Comparison of ENCODE assay signal across 15 cellular contexts in genomic region chr7:157817433-157817832, GRCh38.
DNase-seq lines count a peak whose midpoint lies in the region; ATAC-seq and TF ChIP-seq lines count a peak whose summit lies in the region.
"Had no signal": no experiment of that assay in that cellular context is flagged by ENCODE, and none has a peak within 500 bp of the region (broad histone marks: within the 10 kb centered on the region; RNA-seq: fewer than 3 reads in every experiment).

No MANE protein-coding gene starts in this region.

- H3K4me3 Mint-ChIP-seq in H9 (no peak overlapping the region), chondrocyte (ENCODE audit: unreplicated experiment) (no peak overlapping the region), natural killer cell (no peak overlapping the region)
- no peak overlapping the region for H3K4me3 Mint-ChIP-seq in activated CD4-positive, alpha-beta T cell treated with anti-CD3 and anti-CD28 coated beads, Interleukin-2, amount 10 ng/mL, durations not matched to agents 7 days and 5 days
- H3K4me3 Mint-ChIP-seq: CD8-positive, alpha-beta memory T cell had no signal

- no peak overlapping the region for H3K14ac ChIP-seq in H9 (ENCODE audit: insufficient read depth, low read length)

- no peaks in the 10 kb centered on the region for H3K79me2 ChIP-seq in H9 (ENCODE audit: insufficient read depth, low read length)

- TF ChIP-seq POLR2A in spleen (IDR thresholded peaks at IDR 0.05) = no peak

- no peak overlapping the region for H2BK5ac ChIP-seq in H9 (ENCODE audit: insufficient read length, low read length)

- H3K4me1 ChIP-seq in H9 (ENCODE audit: insufficient read depth, low read length) (no peaks in the 10 kb centered on the region; the same call in 1 of the 2 replicates), lower lobe of right lung (no peaks in the 10 kb centered on the region), spleen (no peaks in the 10 kb centered on the region)
- H3K4me1 ChIP-seq: BLaER1 had no signal

- H4K20me1 ChIP-seq in H9 (ENCODE audit: control insufficient read depth, insufficient read depth, insufficient read length) = no peaks in the 10 kb centered on the region
- H4K20me1 ChIP-seq: BLaER1 had no signal

- POLR2A ChIA-PET in activated CD4-positive, alpha-beta T cell treated with anti-CD3 and anti-CD28 coated beads, Interleukin-2, amount 10 ng/mL, durations not matched to agents 7 days and 5 days (lab: Charles Lee) = no interaction called here

- H3K23ac ChIP-seq in H9 (ENCODE audit: insufficient read length, low read depth, low read length) = no peak overlapping the region

- H2BK20ac ChIP-seq in H9 (ENCODE audit: low read depth, low read length, poor library complexity, severe bottlenecking) = no peak overlapping the region

- no peak overlapping the region for H3K4me2 ChIP-seq in H9 (ENCODE audit: insufficient read depth, insufficient read length, low read length)
- H3K4me2 ChIP-seq: BLaER1 had no signal

- no peak overlapping the region for H4K91ac ChIP-seq in H9 (ENCODE audit: insufficient read length, low read depth, low read length)

- H3K23me2 ChIP-seq in H9 (ENCODE audit: insufficient read length, low read depth, low read length, poor library complexity, severe bottlenecking) = no peaks in the 10 kb centered on the region

- H3K27me3 ChIP-seq in H9 (ENCODE audit: insufficient read depth, low read length) = no peaks in the 10 kb centered on the region; the same call in 1 of the 2 replicates
- H3K27me3 ChIP-seq in lower lobe of right lung (ENCODE audit: low read depth) = no peaks in the 10 kb centered on the region
- peaks cover 0 to 25% (median 0%) of the 10 kb centered on the region in 7 donors for H3K27me3 ChIP-seq in spleen (replicated peaks in 1 of 7)
- H3K27me3 ChIP-seq: BLaER1 had no signal

- H3K4ac ChIP-seq in H9 (ENCODE audit: low read depth, low read length) = no peak overlapping the region

- H3K9me3 Mint-ChIP-seq in H9 (peaks cover 0 to 2% of the 10 kb centered on the region in 2 experiments; a peak in 2 of 5 replicates), chondrocyte (ENCODE audit: low read depth) (no peaks in the 10 kb centered on the region), natural killer cell (no peaks in the 10 kb centered on the region)
- peaks cover 3% of the 10 kb centered on the region for H3K9me3 Mint-ChIP-seq in activated CD4-positive, alpha-beta T cell treated with anti-CD3 and anti-CD28 coated beads, Interleukin-2, amount 10 ng/mL, durations not matched to agents 7 days and 5 days
- H3K9me3 Mint-ChIP-seq: CD8-positive, alpha-beta memory T cell had no signal

- intact Hi-C loops in lower lobe of right lung (cut with DNase I) = no loop called here
- intact Hi-C loops in spleen (cut with DNase I; ENCODE audit: low total_unique reads) = no loop called here
- intact Hi-C loops in natural killer cell (cut with micrococcal nuclease) = no loop called here

- no peak overlapping the region for H3K18ac ChIP-seq in H9 (ENCODE audit: insufficient read length, low read depth, low read length)

- H3K36me3 Mint-ChIP-seq in H9 (ENCODE audit: insufficient read depth in 1 of 3, low read depth in 3 of 3) (no peaks in the 10 kb centered on the region; a peak in 1 of 7 replicates), chondrocyte (ENCODE audit: low read depth) (no peaks in the 10 kb centered on the region), natural killer cell (no peaks in the 10 kb centered on the region)
- no peaks in the 10 kb centered on the region for H3K36me3 Mint-ChIP-seq in activated CD4-positive, alpha-beta T cell treated with anti-CD3 and anti-CD28 coated beads, Interleukin-2, amount 10 ng/mL, durations not matched to agents 7 days and 5 days (ENCODE audit: low read depth)
- H3K36me3 Mint-ChIP-seq: CD8-positive, alpha-beta memory T cell had no signal

- no peak overlapping the region for H2AFZ ChIP-seq in H9 (ENCODE audit: low read length)

- no peak overlapping the region for H2BK15ac ChIP-seq in H9 (ENCODE audit: low read depth, low read length)

- H3K4me3 ChIP-seq in lower lobe of right lung = no peak overlapping the region
- no peak overlapping the region for H3K4me3 ChIP-seq in spleen
- H3K4me3 ChIP-seq: BLaER1 had no signal

- H2BK120ac ChIP-seq in H9 (ENCODE audit: low read depth, low read length, poor library complexity, severe bottlenecking) = no peak overlapping the region

- ATAC-seq in lower lobe of right lung (no peak), natural killer cell (no peak), HG03565 (IDR thresholded peaks at IDR 0.05; ENCODE audit: unreplicated experiment) (no peak), GM18868 (IDR thresholded peaks at IDR 0.05; ENCODE audit: unreplicated experiment) (no peak)
- ATAC-seq: HCT116 had no signal

- H4K8ac ChIP-seq in H9 (replicated peaks; ENCODE audit: insufficient read length, low read depth, low read length) = peak overlapping the region; percentile 14

- H3K27me3 Mint-ChIP-seq in H9 (ENCODE audit: low read depth) (no peaks in the 10 kb centered on the region; the same call in 1 of the 2 replicates), chondrocyte (ENCODE audit: low read depth) (no peaks in the 10 kb centered on the region), natural killer cell (ENCODE audit: low read depth in 2 of 2) (peaks cover 0 to 2% of the 10 kb centered on the region in 2 donors)
- no peaks in the 10 kb centered on the region for H3K27me3 Mint-ChIP-seq in activated CD4-positive, alpha-beta T cell treated with anti-CD3 and anti-CD28 coated beads, Interleukin-2, amount 10 ng/mL, durations not matched to agents 7 days and 5 days

- H2AK5ac ChIP-seq in H9 (ENCODE audit: insufficient read length, low read length) = no peak overlapping the region

- H3K27ac ChIP-seq in H9 (ENCODE audit: insufficient read length, low read depth, low read length) (no peak overlapping the region), lower lobe of right lung (no peak overlapping the region), spleen (no peak overlapping the region)
- H3K27ac ChIP-seq: BLaER1 had no signal

- H3K56ac ChIP-seq in H9 (ENCODE audit: insufficient read length, low read depth, low read length) = no peak overlapping the region

- no peak overlapping the region for H3T11ph ChIP-seq in H9 (ENCODE audit: low read length)

- no peaks in the 10 kb centered on the region for H3K9me3 ChIP-seq in H9 (ENCODE audit: control insufficient read depth, low read depth, low read length)
- no peaks in the 10 kb centered on the region for H3K9me3 ChIP-seq in lower lobe of right lung
- H3K9me3 ChIP-seq in spleen = no peaks in the 10 kb centered on the region
- H3K9me3 ChIP-seq: BLaER1 had no signal

- no CpG with 5 or more reads among the region's 11 CpGs for WGBS in H9 (ENCODE audit: extremely low coverage, insufficient read length, low lambda C conversion rate)
- 76 to 82% (median 79%) methylated on average over 11 of the region's 11 CpGs for WGBS in spleen, 5 donors

- H4K5ac ChIP-seq in H9 (ENCODE audit: insufficient read length, low read depth, low read length) = no peak overlapping the region

- H3K27ac Mint-ChIP-seq in H9 = no peak overlapping the region
- no peak overlapping the region for H3K27ac Mint-ChIP-seq in chondrocyte (ENCODE audit: unreplicated experiment)
- H3K27ac Mint-ChIP-seq in natural killer cell = no peak overlapping the region
- no peak overlapping the region for H3K27ac Mint-ChIP-seq in activated CD4-positive, alpha-beta T cell treated with anti-CD3 and anti-CD28 coated beads, Interleukin-2, amount 10 ng/mL, durations not matched to agents 7 days and 5 days

- CTCF ChIA-PET in activated CD4-positive, alpha-beta T cell treated with anti-CD3 and anti-CD28 coated beads, Interleukin-2, amount 10 ng/mL, durations not matched to agents 7 days and 5 days (lab: Charles Lee) = no interaction called here

- H3K79me1 ChIP-seq in H9 (ENCODE audit: insufficient read depth, low read depth, low read length, poor library complexity, severe bottlenecking) = no peaks in the 10 kb centered on the region

- H3K9ac ChIP-seq in H9 (ENCODE audit: extremely low read depth, insufficient read length, low read length) = no peak overlapping the region
- H3K9ac ChIP-seq: BLaER1 had no signal

- no peak overlapping the region for H2BK12ac ChIP-seq in H9 (ENCODE audit: insufficient read length, low read depth, low read length)

- H3K36me3 ChIP-seq in lower lobe of right lung (no peaks in the 10 kb centered on the region), spleen (no peaks in the 10 kb centered on the region)
- H3K36me3 ChIP-seq: BLaER1 had no signal

- no peak for DNase-seq in H9
- peak; percentile 60 for DNase-seq in chondrocyte (ENCODE audit: low spot score)
- DNase-seq in lower lobe of right lung = peak; percentile 32
- DNase-seq in spleen = peak; percentile 59
- DNase-seq in natural killer cell = no peak
- no peak for DNase-seq in activated CD4-positive, alpha-beta T cell treated with anti-CD3 and anti-CD28 coated beads, Interleukin-2, amount 10 ng/mL, durations not matched to agents 7 days and 5 days
- DNase-seq: 8988T; AML-193; CD8-positive, alpha-beta memory T cell; DMS53; GOT3 had no signal

- peaks cover 2 to 7% of the 10 kb centered on the region in 2 experiments; a peak in 3 of 4 replicates for H3K4me1 Mint-ChIP-seq in H9
- no peaks in the 10 kb centered on the region for H3K4me1 Mint-ChIP-seq in chondrocyte (ENCODE audit: low read depth)
- H3K4me1 Mint-ChIP-seq in natural killer cell = no peaks in the 10 kb centered on the region
- peaks cover 5% of the 10 kb centered on the region for H3K4me1 Mint-ChIP-seq in activated CD4-positive, alpha-beta T cell treated with anti-CD3 and anti-CD28 coated beads, Interleukin-2, amount 10 ng/mL, durations not matched to agents 7 days and 5 days
- H3K4me1 Mint-ChIP-seq: CD8-positive, alpha-beta memory T cell had no signal

- TF ChIP-seq CTCF in H9 (conservative IDR thresholded peaks at IDR 0.05) = no peak
- no peak for TF ChIP-seq CTCF in chondrocyte (IDR thresholded peaks at IDR 0.05)
- no peak for TF ChIP-seq CTCF in lower lobe of right lung (IDR thresholded peaks at IDR 0.05)
- no peak for TF ChIP-seq CTCF in spleen (IDR thresholded peaks at IDR 0.05 in 8 of 11, conservative IDR thresholded peaks at IDR 0.05 in 3 of 11)
- no peak for TF ChIP-seq CTCF in natural killer cell (IDR thresholded peaks at IDR 0.05)

Comparison
In these comparisons a context has a peak if more than half of its experiments do, and no peak if none do; other contexts are left out.
1. DNase-seq: peak in chondrocyte (single experiment), lower lobe of right lung (single experiment) and spleen (single experiment); none in H9 (single experiment), natural killer cell (single experiment) and activated CD4-positive, alpha-beta T cell treated with anti-CD3 and anti-CD28 coated beads, Interleukin-2, amount 10 ng/mL, durations not matched to agents 7 days and 5 days (single experiment).